20 cellular contexts compared by ENCODE assay signal in genomic region chr19:13778847-13779246, GRCh38. TPM values are rescaled to one million over a fixed set of nuclear protein-coding genes. Genes with fewer than 3 reads are reported as not detected.
DNase-seq lines count a peak whose midpoint lies in the region; ATAC-seq and TF ChIP-seq lines count a peak whose summit lies in the region.
"Had no signal": no experiment of that assay in that cellular context is flagged by ENCODE, and none has a peak within 500 bp of the region (broad histone marks: within the 10 kb centered on the region; RNA-seq: fewer than 3 reads in every experiment).

No MANE protein-coding gene starts in this region.

- H3K36me3 ChIP-seq in CD4-positive, alpha-beta memory T cell (ENCODE audit: insufficient read depth, low read length), result peaks cover 23% of the 10 kb centered on the region
- H3K36me3 ChIP-seq in HEK293 (ENCODE audit: control insufficient read depth in 2 of 2, insufficient read depth in 1 of 2, low read length in 2 of 2) (peaks cover 12 to 42% of the 10 kb centered on the region in 2 experiments; a peak in 2 of 3 replicates), mesenchymal stem cell (ENCODE audit: control insufficient read depth in 1 of 2, insufficient read depth in 2 of 2, low read depth in 1 of 2, low read length in 2 of 2) (peaks cover 37 to 40% of the 10 kb centered on the region in 2 experiments)

- peaks cover 29% of the 10 kb centered on the region for H3K36me3 Mint-ChIP-seq in activated naive CD4-positive, alpha-beta T cell treated with anti-CD3 and anti-CD28 coated beads for 36 hours (ENCODE audit: low read depth)
- peaks cover 6 to 44% of the 10 kb centered on the region in 2 donors for H3K36me3 Mint-ChIP-seq in CD4-positive, alpha-beta memory T cell
- peaks cover 51% of the 10 kb centered on the region for H3K36me3 Mint-ChIP-seq in activated T-helper 17 cell treated with anti-CD3 and anti-CD28 coated beads, Interleukin-2, amount 50 U/mL, for 72 hours (ENCODE audit: low read depth)

- H3K79me1 ChIP-seq in mesenchymal stem cell (replicated peaks; ENCODE audit: low read length, poor library complexity, severe bottlenecking), result peaks cover 22% of the 10 kb centered on the region

- no peak overlapping the region for H3K4ac ChIP-seq in mesenchymal stem cell (ENCODE audit: low read depth in 1 of 2, low read length in 2 of 2)

- no peak overlapping the region for H3K4me2 ChIP-seq in mesenchymal stem cell (ENCODE audit: low read length, poor library complexity, severe bottlenecking)
- H3K4me2 ChIP-seq: PC-9 had no signal

- no peaks in the 10 kb centered on the region for H3K27me3 Mint-ChIP-seq in activated naive CD4-positive, alpha-beta T cell treated with anti-CD3 and anti-CD28 coated beads for 36 hours (ENCODE audit: low read depth)
- H3K27me3 Mint-ChIP-seq in CD4-positive, alpha-beta memory T cell, result no peaks in the 10 kb centered on the region
- no peaks in the 10 kb centered on the region for H3K27me3 Mint-ChIP-seq in activated T-helper 17 cell treated with anti-CD3 and anti-CD28 coated beads, Interleukin-2, amount 50 U/mL, for 72 hours

- no peak overlapping the region for H2BK15ac ChIP-seq in mesenchymal stem cell (ENCODE audit: low read depth, poor library complexity, severe bottlenecking)

- peak overlapping the region; percentile 15 for H3K9ac ChIP-seq in mesenchymal stem cell (ENCODE audit: low read length)

- no peaks in the 10 kb centered on the region for H3K27me3 ChIP-seq in CD4-positive, alpha-beta memory T cell (ENCODE audit: insufficient read depth, low read length)
- no peaks in the 10 kb centered on the region for H3K27me3 ChIP-seq in mesenchymal stem cell (ENCODE audit: control insufficient read depth in 1 of 2, insufficient read depth in 1 of 2, low read length in 2 of 2)
- H3K27me3 ChIP-seq: MG63 had no signal

- intact Hi-C loops in activated naive CD4-positive, alpha-beta T cell treated with anti-CD3 and anti-CD28 coated beads for 36 hours (cut with micrococcal nuclease), result no loop called here
- intact Hi-C loops in CD4-positive, alpha-beta memory T cell (cut with micrococcal nuclease), result no loop called here

- TF ChIP-seq CTCF in HEK293 (tag by site-specific recombination; IDR thresholded peaks at IDR 0.05), result no peak

- no peak overlapping the region for H2AFZ ChIP-seq in mesenchymal stem cell (ENCODE audit: low read depth, low read length)
- H2AFZ ChIP-seq: PC-9 had no signal

- no peak overlapping the region for H3K4me3 Mint-ChIP-seq in activated naive CD4-positive, alpha-beta T cell treated with anti-CD3 and anti-CD28 coated beads for 36 hours
- no peak overlapping the region for H3K4me3 Mint-ChIP-seq in CD4-positive, alpha-beta memory T cell
- H3K4me3 Mint-ChIP-seq in activated T-helper 17 cell treated with anti-CD3 and anti-CD28 coated beads, Interleukin-2, amount 50 U/mL, for 72 hours, result no peak overlapping the region
- H3K4me3 Mint-ChIP-seq: HFFc6 had no signal

- POLR2A ChIA-PET in CD4-positive, alpha-beta memory T cell (lab: Charles Lee; ENCODE audit: partially characterized antibody), result interaction anchor here (0.5 to 2.3 kb wide), 3 partner anchors 9 to 31 kb away, joined by 4 to 8 read pairs (median 6); partner anchors contain the start of gene ZSWIM4
- POLR2A ChIA-PET in HEK293 (lab: Yijun Ruan, JAX), result interaction anchor here (0.6 to 1.5 kb wide), 4 partner anchors 23 to 743 kb away, joined by 3 to 4 read pairs (median 4); a partner anchor contains a TSS

- no peaks in the 10 kb centered on the region for H3K9me3 ChIP-seq in CD4-positive, alpha-beta memory T cell (ENCODE audit: control insufficient read depth in 1 of 2, low read length in 2 of 2)
- H3K9me3 ChIP-seq in HEK293 (ENCODE audit: control insufficient read depth, insufficient read depth, low read depth, low read length) (no peaks in the 10 kb centered on the region), mesenchymal stem cell (ENCODE audit: control insufficient read depth, low read length) (no peaks in the 10 kb centered on the region)
- H3K9me3 ChIP-seq: MG63 had no signal

- no peak overlapping the region for H3K27ac ChIP-seq in CD4-positive, alpha-beta memory T cell (ENCODE audit: low read depth, low read length)
- H3K27ac ChIP-seq in HEK293 (ENCODE audit: extremely low read depth, low read depth, low read length), result no peak overlapping the region
- H3K27ac ChIP-seq in mesenchymal stem cell (ENCODE audit: low read length, poor library complexity, severe bottlenecking), result no peak overlapping the region
- H3K27ac ChIP-seq: PC-9 had no signal

- H3K4me1 Mint-ChIP-seq in activated naive CD4-positive, alpha-beta T cell treated with anti-CD3 and anti-CD28 coated beads for 36 hours (ENCODE audit: low read depth), result peaks cover 43% of the 10 kb centered on the region
- peaks cover 14 to 41% (median 25%) of the 10 kb centered on the region in 4 donors for H3K4me1 Mint-ChIP-seq in CD4-positive, alpha-beta memory T cell
- peaks cover 18% of the 10 kb centered on the region for H3K4me1 Mint-ChIP-seq in activated T-helper 17 cell treated with anti-CD3 and anti-CD28 coated beads, Interleukin-2, amount 50 U/mL, for 72 hours

- no peak overlapping the region for H3K18ac ChIP-seq in mesenchymal stem cell (ENCODE audit: low read depth in 1 of 2, low read length in 2 of 2)

- H3K14ac ChIP-seq in mesenchymal stem cell (ENCODE audit: low read length in 2 of 2), result no peak overlapping the region

- no peak overlapping the region for H2BK120ac ChIP-seq in mesenchymal stem cell (ENCODE audit: low read depth, low read length)

- no peak overlapping the region for H2BK5ac ChIP-seq in mesenchymal stem cell (ENCODE audit: low read depth, low read length, poor library complexity, severe bottlenecking)

- H3K4me1 ChIP-seq in CD4-positive, alpha-beta memory T cell (ENCODE audit: insufficient read depth, low read length), result peaks cover 23% of the 10 kb centered on the region
- H3K4me1 ChIP-seq in HEK293 (ENCODE audit: control insufficient read depth, insufficient read depth, low read length), result no peaks in the 10 kb centered on the region; the same call in 1 of the 2 replicates
- peaks cover 10% of the 10 kb centered on the region for H3K4me1 ChIP-seq in mesenchymal stem cell (ENCODE audit: control insufficient read depth, insufficient read depth, low read depth, low read length)

- H2AK5ac ChIP-seq in mesenchymal stem cell (ENCODE audit: low read length, severe bottlenecking), result no peak overlapping the region

- H4K91ac ChIP-seq in mesenchymal stem cell (ENCODE audit: low read length), result no peak overlapping the region

- DNase-seq in activated naive CD4-positive, alpha-beta T cell treated with anti-CD3 and anti-CD28 coated beads for 36 hours, result no peak
- no peak for DNase-seq in activated naive CD4-positive, alpha-beta T cell treated with Interleukin-2 at 50 U/mL for 16 hours
- no peak for DNase-seq in CD4-positive, alpha-beta memory T cell
- DNase-seq in mesenchymal stem cell (no peak), T-helper 1 cell (no peak), A172 (ENCODE audit: low spot score) (no peak)
- DNase-seq: 8988T; COR-L47; HFFc6; KG1; MG63; NCI-H2029 treated with DMSO at 0.1 percent for 48 hours; NCI-H446 treated with DMSO at 0.1 percent for 48 hours; NCI-H526; NCI-H82; NK-92 treated with Interleukin-12 subunit alpha and Interleukin-12 subunit beta, amount 100 ng/mL, for 24 hours; PC-9; SHP77 had no signal

- no peak overlapping the region for H3K23ac ChIP-seq in mesenchymal stem cell (ENCODE audit: low read length in 2 of 2)

- ATAC-seq in activated T-helper 17 cell treated with anti-CD3 and anti-CD28 coated beads, Interleukin-2, amount 50 U/mL, for 72 hours (replicated peaks), result no peak

- peak overlapping the region; percentile 31 for H3K27ac Mint-ChIP-seq in activated naive CD4-positive, alpha-beta T cell treated with anti-CD3 and anti-CD28 coated beads for 36 hours
- H3K27ac Mint-ChIP-seq in CD4-positive, alpha-beta memory T cell, result peak overlapping the region in 5 of 7 donors; percentile 2 to 57 (median 31)
- H3K27ac Mint-ChIP-seq in activated T-helper 17 cell treated with anti-CD3 and anti-CD28 coated beads, Interleukin-2, amount 50 U/mL, for 72 hours, result no peak overlapping the region
- H3K27ac Mint-ChIP-seq: HFFc6 had no signal

- H3K9me3 Mint-ChIP-seq in activated naive CD4-positive, alpha-beta T cell treated with anti-CD3 and anti-CD28 coated beads for 36 hours, result no peaks in the 10 kb centered on the region
- no peaks in the 10 kb centered on the region for H3K9me3 Mint-ChIP-seq in CD4-positive, alpha-beta memory T cell
- no peaks in the 10 kb centered on the region for H3K9me3 Mint-ChIP-seq in activated T-helper 17 cell treated with anti-CD3 and anti-CD28 coated beads, Interleukin-2, amount 50 U/mL, for 72 hours
- H3K9me3 Mint-ChIP-seq: HFFc6 had no signal

- CTCF ChIA-PET in activated naive CD4-positive, alpha-beta T cell treated with anti-CD3 and anti-CD28 coated beads for 36 hours (lab: Charles Lee), result interaction anchor here (3.1 kb wide), 1 partner anchor 84 kb away, joined by 17 read pairs; no protein-coding TSS in a partner anchor
- CTCF ChIA-PET in CD4-positive, alpha-beta memory T cell (lab: Charles Lee; ENCODE audit: partially characterized antibody), result interaction anchor here (0.5 to 2.7 kb wide), 3 partner anchors 84 to 100 kb away, joined by 3 to 12 read pairs (median 3); no protein-coding TSS in a partner anchor
- CTCF ChIA-PET in HEK293 (lab: Yijun Ruan, JAX), result interaction anchor here (1.1 kb wide), 1 partner anchor 83 kb away, joined by 3 read pairs; no protein-coding TSS in a partner anchor

- H3K4me3 ChIP-seq in CD4-positive, alpha-beta memory T cell (ENCODE audit: low read length in 2 of 2), result no peak overlapping the region
- H3K4me3 ChIP-seq in HEK293 (ENCODE audit: low read depth, low read length) (no peak overlapping the region), mesenchymal stem cell (ENCODE audit: insufficient read depth in 1 of 2, low read depth in 1 of 2, low read length in 2 of 2) (no peak overlapping the region)
- H3K4me3 ChIP-seq: MG63, PC-9 had no signal

- H4K8ac ChIP-seq in mesenchymal stem cell (ENCODE audit: low read length), result no peak overlapping the region

- WGBS in mesenchymal stem cell, result 98% methylated on average over 6 of the region's 6 CpGs

- no peak overlapping the region for H2BK12ac ChIP-seq in mesenchymal stem cell (ENCODE audit: low read length in 2 of 2)

RNA-seq across cellular contexts. Expression of gene C19orf53, which starts 4.6 kb away (rescaled TPM):
- 100 to 1,000 TPM; 116 to 132 TPM for total RNA-seq in activated naive CD4-positive, alpha-beta T cell treated with anti-CD3 and anti-CD28 coated beads for 36 hours
- 10 to 100 TPM; 84.3 to 85.0 TPM for total RNA-seq in CD4-positive, alpha-beta memory T cell
- polyA plus RNA-seq in CD4-positive, alpha-beta memory T cell, result 100 to 1,000 TPM; 207 to 257 TPM
- polyA plus RNA-seq in mesenchymal stem cell (2013, experiment 1 of 2), result 327 TPM
- 323 TPM for polyA plus RNA-seq in mesenchymal stem cell (2013, experiment 2 of 2)
- total RNA-seq in activated T-helper 17 cell treated with anti-CD3 and anti-CD28 coated beads, Interleukin-2, amount 50 U/mL, for 72 hours, result 100 to 1,000 TPM in 1 of 2 donors, 10 to 100 TPM in 1; 76.7 to 127 TPM
- total RNA-seq in A172 (2014; rRNA removed; shearing (Covaris generic)), result 222 and 261 TPM in 2 replicates

RNA-seq across cellular contexts. Expression of gene MRI1, which starts 14.5 kb away (rescaled TPM):
- 10 to 100 TPM; 14.0 to 14.8 TPM for total RNA-seq in activated naive CD4-positive, alpha-beta T cell treated with anti-CD3 and anti-CD28 coated beads for 36 hours
- total RNA-seq in CD4-positive, alpha-beta memory T cell, result 10 to 100 TPM; 46.4 to 52.3 TPM
- polyA plus RNA-seq in CD4-positive, alpha-beta memory T cell, result 10 to 100 TPM in 1 of 2 donors, 1 to 10 TPM in 1; 3.5 to 18.4 TPM
- polyA plus RNA-seq in mesenchymal stem cell (2013, experiment 1 of 2), result 26.1 TPM
- 24.1 TPM for polyA plus RNA-seq in mesenchymal stem cell (2013, experiment 2 of 2)
- total RNA-seq in activated T-helper 17 cell treated with anti-CD3 and anti-CD28 coated beads, Interleukin-2, amount 50 U/mL, for 72 hours, result 10 to 100 TPM; 45.3 to 53.7 TPM
- total RNA-seq in A172 (2014; rRNA removed; shearing (Covaris generic)), result 19.2 and 26.9 TPM in 2 replicates

RNA-seq across cellular contexts. Expression of gene ZSWIM4, which starts 16.4 kb away (rescaled TPM):
- 1 to 10 TPM; 6.7 to 7.1 TPM for total RNA-seq in activated naive CD4-positive, alpha-beta T cell treated with anti-CD3 and anti-CD28 coated beads for 36 hours
- 1 to 10 TPM; 6.4 to 6.6 TPM for total RNA-seq in CD4-positive, alpha-beta memory T cell
- polyA plus RNA-seq in CD4-positive, alpha-beta memory T cell, result 1 to 10 TPM in 1 of 2 donors, under 1 TPM in 1; 0.33 to 1.6 TPM
- 6.3 TPM for polyA plus RNA-seq in mesenchymal stem cell (2013, experiment 1 of 2)
- polyA plus RNA-seq in mesenchymal stem cell (2013, experiment 2 of 2), result 6.2 TPM
- total RNA-seq in activated T-helper 17 cell treated with anti-CD3 and anti-CD28 coated beads, Interleukin-2, amount 50 U/mL, for 72 hours, result 10 to 100 TPM in 1 of 2 donors, 1 to 10 TPM in 1; 5.4 to 10.6 TPM
- 4.5 and 6.8 TPM in 2 replicates for total RNA-seq in A172 (2014; rRNA removed; shearing (Covaris generic))
